In the genomic region with DNA sequence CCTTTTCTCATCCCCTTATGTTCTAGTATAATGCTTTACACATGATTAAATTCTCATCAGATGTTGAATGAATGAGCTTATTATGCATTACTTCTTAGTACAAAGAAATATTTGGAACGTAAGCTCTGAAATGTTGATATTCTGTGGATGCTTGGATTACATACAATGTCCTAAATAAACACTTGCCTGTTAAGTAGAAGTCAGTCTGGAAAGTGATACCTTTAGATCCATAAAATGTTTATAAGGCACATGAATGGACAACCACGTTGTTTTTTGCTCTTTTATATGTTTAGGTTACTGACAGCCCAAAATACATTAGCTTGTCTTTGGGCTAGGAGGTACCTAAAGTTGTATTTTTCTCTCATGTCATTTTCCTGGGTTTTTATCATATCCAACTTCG, we compare ENCODE assay signal across 17 cellular contexts.
"Had no signal": no experiment of that assay in that cellular context is flagged by ENCODE, and none has a peak within 500 bp of the region (broad histone marks: within the 10 kb centered on the region; RNA-seq: fewer than 3 reads in every experiment).

No MANE protein-coding gene starts in this region.

- H3K4me3 ChIP-seq: coronary artery, left lung, lower lobe of right lung, pancreas had no signal

- H3K27me3 Mint-ChIP-seq: memory B cell, progenitor cell of endocrine pancreas had no signal

- H3K9me3 Mint-ChIP-seq: memory B cell; natural killer cell treated with Interleukin-12 subunit alpha and Interleukin-12 subunit beta and Interleukin-15 and Interleukin-18, amount 100 ng/mL, for 72 hours had no signal

- H3K27ac Mint-ChIP-seq: memory B cell; natural killer cell treated with Interleukin-12 subunit alpha and Interleukin-12 subunit beta and Interleukin-15 and Interleukin-18, amount 100 ng/mL, for 72 hours; progenitor cell of endocrine pancreas had no signal

- H3K27me3 ChIP-seq: left lung, pancreas had no signal

- H3K9me3 ChIP-seq: left lung, lower lobe of right lung, pancreas had no signal

- H3K27ac ChIP-seq: coronary artery, left lung, lower lobe of right lung, pancreas had no signal

- ATAC-seq: left lung, pancreas had no signal

- H3K36me3 Mint-ChIP-seq: natural killer cell treated with Interleukin-12 subunit alpha and Interleukin-12 subunit beta and Interleukin-15 and Interleukin-18, amount 100 ng/mL, for 72 hours had no signal

- H3K36me3 ChIP-seq: left lung, lower lobe of right lung, pancreas had no signal

- DNase-seq: effector CD4-positive, alpha-beta T cell; glutamatergic neuron; islet precursor cell; left lung; lower lobe of right lung; midbrain; occipital lobe; pancreas; right cardiac atrium; small intestine; stimulated activated CD4-positive, alpha-beta T cell treated with anti-CD3 and anti-CD28 coated beads, Interleukin-12 subunit alpha, Interleukin-12 subunit beta, amount 100 ng/mL, for 4 hours; stimulated activated naive CD4-positive, alpha-beta T cell treated with Interleukin-2 at 50 U/mL for 16 hours; trophoblast cell had no signal

- H3K4me3 Mint-ChIP-seq: memory B cell; natural killer cell treated with Interleukin-12 subunit alpha and Interleukin-12 subunit beta and Interleukin-15 and Interleukin-18, amount 100 ng/mL, for 72 hours had no signal
